Comparison of ENCODE assay signal across 28 cellular contexts in the genomic region with DNA sequence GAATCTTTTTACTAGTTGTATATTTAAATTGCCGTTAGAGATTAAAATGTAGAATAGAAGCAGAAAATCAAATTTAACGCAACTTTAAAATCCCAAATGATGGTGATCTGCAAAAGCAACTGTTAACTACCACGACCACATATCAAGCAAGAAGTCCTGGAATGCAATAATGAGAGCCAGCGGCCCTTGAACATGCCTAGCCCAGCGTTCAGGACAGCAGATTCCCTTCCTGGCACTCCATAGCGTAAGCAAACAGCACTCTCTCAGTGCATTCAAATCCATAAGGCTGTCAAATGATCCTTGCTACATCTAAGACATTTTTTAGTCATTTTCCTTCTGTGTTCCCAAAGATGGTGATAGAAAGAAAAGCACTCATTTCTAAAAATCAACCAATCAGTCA. TPM values are rescaled to one million over a fixed set of nuclear protein-coding genes. Genes with fewer than 3 reads are reported as not detected.
"Had no signal": no experiment of that assay in that cellular context is flagged by ENCODE, and none has a peak within 500 bp of the region (broad histone marks: within the 10 kb centered on the region; RNA-seq: fewer than 3 reads in every experiment).

No MANE protein-coding gene starts in this region.

- H3K9me3 Mint-ChIP-seq: activated B cell treated with CpG ODN at 0.5 μM for 24 hours; activated T-helper 2 cell treated with anti-CD3 and anti-CD28 coated beads, Interferon-gamma antibody, Interleukin-2, Interleukin-4, amounts not matched to agents 10 μg/mL and 5 μg/mL and 100 μg/mL, durations not matched to agents 14 hours and 24 hours and 36 hours had no signal

- H3K4me3 ChIP-seq: body of pancreas, cardiac muscle cell, coronary artery, heart right ventricle, lower lobe of right lung, pancreas, prostate gland, stomach, suprapubic skin, tibial artery, upper lobe of right lung had no signal

- H3K36me3 ChIP-seq: cardiac muscle cell, pancreas, prostate gland had no signal

- DNase-seq: activated B cell treated with CpG ODN at 0.5 μM for 24 hours; activated CD8-positive, alpha-beta memory T cell treated with anti-CD3 and anti-CD28 coated beads, Interleukin-2, amount 10 ng/mL, durations not matched to agents 7 days and 5 days; activated CD8-positive, alpha-beta T cell treated with anti-CD3 and anti-CD28 coated beads, Interleukin-2, amount 10 ng/mL, durations not matched to agents 7 days and 5 days; activated T-cell treated with anti-CD3 and anti-CD28 coated beads, Interleukin-2, amount 50 U/mL, for 48 hours; anterior cingulate cortex; body of pancreas; effector memory CD8-positive, alpha-beta T cell; foreskin keratinocyte; heart right ventricle; lower lobe of right lung; mesendoderm; nucleus accumbens; retina; stimulated activated CD4-positive, alpha-beta T cell treated with anti-CD3 and anti-CD28 coated beads, Interleukin-15, amount 100 ng/mL, for 24 hours; stimulated activated CD4-positive, alpha-beta T cell treated with anti-CD3 and anti-CD28 coated beads, Interleukin-2, amount 100 ng/mL, for 24 hours; stomach; T-helper 2 cell; tibial artery; upper lobe of right lung had no signal

- ATAC-seq: activated CD8-positive, alpha-beta memory T cell treated with anti-CD3 and anti-CD28 coated beads, Interleukin-2, amount 10 ng/mL, durations not matched to agents 7 days and 5 days; activated CD8-positive, alpha-beta T cell treated with anti-CD3 and anti-CD28 coated beads, Interleukin-2, amount 10 ng/mL, durations not matched to agents 7 days and 5 days; body of pancreas; effector memory CD8-positive, alpha-beta T cell; foreskin keratinocyte; heart right ventricle; lower lobe of right lung; pancreas; upper lobe of right lung had no signal

- H3K27ac ChIP-seq: body of pancreas, cardiac muscle cell, coronary artery, foreskin keratinocyte, heart right ventricle, lower lobe of right lung, pancreas, prostate gland, stomach, suprapubic skin, tibial artery, upper lobe of right lung had no signal

- H3K4me3 Mint-ChIP-seq: activated B cell treated with CpG ODN at 0.5 μM for 24 hours; activated CD8-positive, alpha-beta memory T cell treated with anti-CD3 and anti-CD28 coated beads, Interleukin-2, amount 10 ng/mL, durations not matched to agents 7 days and 5 days; activated CD8-positive, alpha-beta T cell treated with anti-CD3 and anti-CD28 coated beads, Interleukin-2, amount 10 ng/mL, durations not matched to agents 7 days and 5 days; activated naive CD4-positive, alpha-beta T cell treated with anti-CD3 and anti-CD28 coated beads, Interleukin-2, amount 50 U/mL, for 24 hours; effector memory CD8-positive, alpha-beta T cell; nephron; stimulated activated naive B cell treated with anti-CD40 and anti-IgM and Interleukin-4, amounts not matched to agents 10 μg/mL and 1 μg/mL and 100 μg/mL, for 72 hours had no signal

- H3K27me3 ChIP-seq: body of pancreas, cardiac muscle cell, foreskin keratinocyte, heart right ventricle, pancreas, stomach, suprapubic skin, tibial artery, upper lobe of right lung had no signal

- H3K27me3 Mint-ChIP-seq: activated B cell treated with CpG ODN at 0.5 μM for 24 hours had no signal

- H3K4me1 Mint-ChIP-seq: activated naive CD4-positive, alpha-beta T cell treated with anti-CD3 and anti-CD28 coated beads, Interleukin-2, amount 50 U/mL, for 24 hours had no signal

- H3K9me3 ChIP-seq: body of pancreas, lower lobe of right lung, pancreas, prostate gland, stomach, suprapubic skin, tibial artery, upper lobe of right lung had no signal

- H3K27ac Mint-ChIP-seq: activated CD8-positive, alpha-beta memory T cell treated with anti-CD3 and anti-CD28 coated beads, Interleukin-2, amount 10 ng/mL, durations not matched to agents 7 days and 5 days; activated CD8-positive, alpha-beta T cell treated with anti-CD3 and anti-CD28 coated beads, Interleukin-2, amount 10 ng/mL, durations not matched to agents 7 days and 5 days; activated naive CD4-positive, alpha-beta T cell treated with anti-CD3 and anti-CD28 coated beads, Interleukin-2, amount 50 U/mL, for 24 hours; activated T-helper 2 cell treated with anti-CD3 and anti-CD28 coated beads, Interferon-gamma antibody, Interleukin-2, Interleukin-4, amounts not matched to agents 10 μg/mL and 5 μg/mL and 100 μg/mL, durations not matched to agents 14 hours and 24 hours and 36 hours; effector memory CD8-positive, alpha-beta T cell; stimulated activated naive B cell treated with anti-CD40 and anti-IgM and Interleukin-4, amounts not matched to agents 10 μg/mL and 1 μg/mL and 100 μg/mL, for 72 hours had no signal

- H3K36me3 Mint-ChIP-seq: activated CD8-positive, alpha-beta memory T cell treated with anti-CD3 and anti-CD28 coated beads, Interleukin-2, amount 10 ng/mL, durations not matched to agents 7 days and 5 days; activated naive CD4-positive, alpha-beta T cell treated with anti-CD3 and anti-CD28 coated beads, Interleukin-2, amount 50 U/mL, for 24 hours had no signal

- H3K4me1 ChIP-seq: body of pancreas, foreskin keratinocyte, pancreas, prostate gland had no signal

RNA-seq across cellular contexts. Expression of a gene that starts 48.2 kb away (rescaled TPM):
- total RNA-seq: activated CD8-positive, alpha-beta T cell treated with anti-CD3 and anti-CD28 coated beads, Interleukin-2, amount 10 ng/mL, durations not matched to agents 7 days and 5 days; activated T-helper 2 cell treated with anti-CD3 and anti-CD28 coated beads, Interferon-gamma antibody, Interleukin-2, Interleukin-4, amounts not matched to agents 10 μg/mL and 5 μg/mL and 100 μg/mL, durations not matched to agents 14 hours and 24 hours and 36 hours had no signal
